In the genomic region with DNA sequence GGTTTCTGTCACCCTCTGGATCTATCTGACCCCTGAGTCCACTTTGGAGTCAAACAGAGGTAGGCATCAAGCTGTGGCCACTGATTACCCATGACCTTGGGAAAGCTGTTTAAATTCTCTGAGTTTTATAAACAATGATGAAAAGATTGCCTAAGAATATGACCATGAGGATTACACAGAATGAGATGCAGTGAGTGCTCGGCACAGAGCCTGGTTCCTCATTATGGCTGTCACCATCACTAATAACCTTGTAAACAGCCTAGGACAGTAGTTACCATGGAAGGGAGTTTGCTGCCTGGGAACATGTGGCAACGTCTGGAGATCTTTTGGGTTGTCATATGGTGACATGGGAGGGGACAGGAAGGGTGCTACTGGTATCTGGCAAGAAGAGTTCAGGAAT, we compare ENCODE assay signal across 19 cellular contexts.
"Had no signal": no experiment of that assay in that cellular context is flagged by ENCODE, and none has a peak within 500 bp of the region (broad histone marks: within the 10 kb centered on the region; RNA-seq: fewer than 3 reads in every experiment).

No MANE protein-coding gene starts in this region.

- H3K4me3 ChIP-seq: adrenal gland, Peyer's patch, SJSA1 had no signal

- H3K27me3 ChIP-seq: adrenal gland, Peyer's patch, SJSA1 had no signal

- ATAC-seq: activated CD4-positive, CD25-positive, alpha-beta regulatory T cell treated with anti-CD3 and anti-CD28 coated beads, Interleukin-2, amount 50 U/mL, for 24 hours; activated CD8-positive, alpha-beta T cell treated with anti-CD3 and anti-CD28 coated beads, Interleukin-2, amount 10 ng/mL, durations not matched to agents 7 days and 5 days had no signal

- DNase-seq: activated CD4-positive, alpha-beta T cell treated with anti-CD3 and anti-CD28 coated beads for 4 hours; activated CD8-positive, alpha-beta memory T cell treated with anti-CD3 and anti-CD28 coated beads, Interleukin-2, amount 50 U/mL, for 48 hours; activated CD8-positive, alpha-beta T cell treated with anti-CD3 and anti-CD28 coated beads, Interleukin-2, amount 10 ng/mL, durations not matched to agents 7 days and 5 days; activated naive CD4-positive, alpha-beta T cell treated with anti-CD3 and anti-CD28 coated beads, Interleukin-2, amount 50 U/mL, for 16 hours; activated naive CD8-positive, alpha-beta T cell treated with anti-CD3 and anti-CD28 coated beads, Interleukin-2, amount 10 ng/mL, durations not matched to agents 7 days and 5 days; activated T-cell treated with anti-CD3 and anti-CD28 coated beads, Interleukin-2, amount 50 U/mL, for 1 hour; adrenal gland; anterior cingulate cortex; MM.1S; NCI-H1105 treated with DMSO at 0.1 percent for 48 hours; NCI-H1436 treated with DMSO at 0.1 percent for 48 hours; NCI-H187; NCI-H2081; NCI-H524; Right ventricle myocardium superior had no signal

- H3K4me1 ChIP-seq: adrenal gland, Peyer's patch, SJSA1 had no signal

- H3K36me3 ChIP-seq: adrenal gland, Peyer's patch, SJSA1 had no signal

- H3K27ac ChIP-seq: adrenal gland, RWPE1, SJSA1 had no signal

- H3K9me3 ChIP-seq: adrenal gland, Peyer's patch, SJSA1 had no signal
